1 cellular context compared by ENCODE assay signal in the genomic region with DNA sequence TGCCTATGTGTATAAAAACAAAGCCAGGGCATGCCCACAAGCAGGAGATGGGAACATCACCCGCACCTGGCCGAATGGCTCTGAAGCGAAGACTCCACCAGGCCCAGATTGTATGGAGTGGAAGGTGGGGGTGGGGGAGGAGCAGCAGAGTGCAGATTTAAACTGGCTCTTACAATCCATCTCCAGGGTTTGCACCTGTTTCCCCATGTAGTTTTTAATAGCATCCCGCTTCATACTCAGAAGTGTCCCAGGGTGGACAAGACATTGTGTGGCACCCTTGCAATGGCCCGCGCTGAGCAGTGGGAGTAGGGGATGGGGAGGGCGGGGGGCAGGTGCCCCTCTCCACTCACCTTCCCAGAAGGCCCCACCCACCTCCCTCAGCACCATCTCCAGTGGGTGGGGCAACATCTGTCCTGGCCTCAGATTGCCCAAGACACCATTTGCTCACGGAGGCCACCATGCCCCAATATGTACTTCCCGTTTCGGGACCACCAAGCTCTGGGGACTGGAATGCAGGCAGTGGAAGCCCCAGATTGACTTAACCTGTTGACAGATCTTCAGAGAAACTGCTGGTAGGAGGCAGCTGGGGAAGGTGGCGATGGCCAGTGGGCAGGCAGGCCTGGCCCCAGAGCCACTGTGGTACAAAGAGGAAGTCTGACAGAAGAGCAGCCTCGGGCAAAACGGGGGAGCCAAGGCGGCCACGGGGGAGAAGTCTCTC.
TF ChIP-seq lines count a peak whose summit lies in the region.

No MANE protein-coding gene starts in this region.

TF ChIP-seq in IMR-90, 13 proteins besides CTCF, POLR2A, EP300 and RAD21:
- TF ChIP-seq NFE2L2 (IDR thresholded peaks at IDR 0.05; ENCODE audit: low read depth, low read length), result no peak
- no peak for TF ChIP-seq MAZ (IDR thresholded peaks at IDR 0.05; ENCODE audit: borderline replicate concordance, low read depth, low read length)
- no peak for TF ChIP-seq MAFK (IDR thresholded peaks at IDR 0.05; ENCODE audit: low read depth, low read length)
- no peak for TF ChIP-seq CHD1 (IDR thresholded peaks at IDR 0.05; ENCODE audit: low read depth, low read length)
- TF ChIP-seq, protein P1, sequence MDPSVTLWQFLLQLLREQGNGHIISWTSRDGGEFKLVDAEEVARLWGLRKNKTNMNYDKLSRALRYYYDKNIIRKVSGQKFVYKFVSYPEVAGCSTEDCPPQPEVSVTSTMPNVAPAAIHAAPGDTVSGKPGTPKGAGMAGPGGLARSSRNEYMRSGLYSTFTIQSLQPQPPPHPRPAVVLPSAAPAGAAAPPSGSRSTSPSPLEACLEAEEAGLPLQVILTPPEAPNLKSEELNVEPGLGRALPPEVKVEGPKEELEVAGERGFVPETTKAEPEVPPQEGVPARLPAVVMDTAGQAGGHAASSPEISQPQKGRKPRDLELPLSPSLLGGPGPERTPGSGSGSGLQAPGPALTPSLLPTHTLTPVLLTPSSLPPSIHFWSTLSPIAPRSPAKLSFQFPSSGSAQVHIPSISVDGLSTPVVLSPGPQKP (IDR thresholded peaks at IDR 0.05; ENCODE audit: borderline replicate concordance, low read depth, low read length), result no peak
- no peak for TF ChIP-seq RFX5 (IDR thresholded peaks at IDR 0.05; ENCODE audit: low read depth, low read length)
- TF ChIP-seq USF2 (IDR thresholded peaks at IDR 0.05; ENCODE audit: low read depth, low read length), result no peak
- no peak for TF ChIP-seq CEBPB (IDR thresholded peaks at IDR 0.05; ENCODE audit: low read depth, low read length)
- TF ChIP-seq SMC3 (IDR thresholded peaks at IDR 0.05; ENCODE audit: low read depth, low read length), result no peak
- no peak for TF ChIP-seq BHLHE40 (IDR thresholded peaks at IDR 0.05; ENCODE audit: low read depth, low read length)
TF ChIP-seq in IMR-90: peak in this region for 0.
